In genomic region chr2:102615620-102616436, GRCh38 we compare ENCODE assay signal across 8 cellular contexts. TPM values are rescaled to one million over a fixed set of nuclear protein-coding genes. Genes with fewer than 3 reads are reported as not detected.
DNase-seq lines count a peak whose midpoint lies in the region; ATAC-seq and TF ChIP-seq lines count a peak whose summit lies in the region.

No MANE protein-coding gene starts in this region.

- H3K27me3 ChIP-seq in BE2C = peaks cover 20% of the 10 kb centered on the region
- H3K27me3 ChIP-seq in transverse colon = peaks cover 27% of the 10 kb centered on the region

- H3K27ac Mint-ChIP-seq in WTC11 = no peak overlapping the region
- no peak overlapping the region for H3K27ac Mint-ChIP-seq in naive thymus-derived CD8-positive, alpha-beta T cell

- in situ Hi-C loops in transverse colon (cut with MboI; ENCODE audit: low pct_ligation_motif_present in 1 of 4, low pct_unique_long_range_greater_than_20kb in 1 of 4, low sequenced_read_pairs in 3 of 4) = no loop called here

- no peaks in the 10 kb centered on the region for H3K9me3 ChIP-seq in BE2C
- H3K9me3 ChIP-seq in transverse colon = no peaks in the 10 kb centered on the region

- intact Hi-C loops in transverse colon (cut with DNase I; ENCODE audit: low total_unique reads) = no loop called here

- no peak for TF ChIP-seq POLR2A in erythroblast (IDR thresholded peaks at IDR 0.05; ENCODE audit: low read length)
- TF ChIP-seq POLR2A in transverse colon (IDR thresholded peaks at IDR 0.05) = no peak

- CTCF ChIA-PET in WTC11 (lab: Charles Lee) = interaction anchor here (0.6 to 2.1 kb wide), 28 partner anchors 9 to 595 kb away, joined by 3 to 17 read pairs (median 4); partner anchors contain the start of gene SLC9A4

- H3K4me3 ChIP-seq in BE2C (ENCODE audit: low read depth, low read length) (no peak overlapping the region), transverse colon (no peak overlapping the region)

- peaks cover 45% of the 10 kb centered on the region for H3K27me3 Mint-ChIP-seq in WTC11 (ENCODE audit: low read depth)
- H3K27me3 Mint-ChIP-seq in naive thymus-derived CD8-positive, alpha-beta T cell = peaks cover 24 to 51% (median 42%) of the 10 kb centered on the region in 5 donors

- DNase-seq in BE2C = peak; percentile 29
- DNase-seq in NCI-H2227 (lab: John Stamatoyannopoulos, UW; ENCODE audit: unreplicated experiment) = peak; percentile 71
- peak; percentile 57 for DNase-seq in WTC11 (ENCODE audit: low spot score)
- peak; percentile 66 to 67 for DNase-seq in erythroblast (lab: John Stamatoyannopoulos, UW)
- peak in 7 of 10 donors; percentile 2 to 27 (median 9) for DNase-seq in naive thymus-derived CD8-positive, alpha-beta T cell
- peak; percentile 65 for DNase-seq in transverse colon

- no peak overlapping the region for H3K27ac ChIP-seq in transverse colon

- H3K4me1 Mint-ChIP-seq in WTC11 = peaks cover 14% of the 10 kb centered on the region
- peaks cover 6 to 15% (median 11%) of the 10 kb centered on the region in 4 donors for H3K4me1 Mint-ChIP-seq in naive thymus-derived CD8-positive, alpha-beta T cell

- TF ChIP-seq CTCF in BE2C (IDR thresholded peaks at IDR 0.05; ENCODE audit: low read depth, low read length) = peak; percentile 75
- TF ChIP-seq CTCF in WTC11 (IDR thresholded peaks at IDR 0.05) = peak; percentile 78
- TF ChIP-seq CTCF in transverse colon (IDR thresholded peaks at IDR 0.05) = peak; percentile 58 to 86 (median 85)

- peak; percentile 80 for ATAC-seq in GM18519 (IDR thresholded peaks at IDR 0.05; ENCODE audit: low FRiP score, unreplicated experiment)
- peak; percentile 95 for ATAC-seq in HG02973 (IDR thresholded peaks at IDR 0.05; ENCODE audit: unreplicated experiment)
- ATAC-seq in WTC11 = peak; percentile 74
- ATAC-seq in naive thymus-derived CD8-positive, alpha-beta T cell = peak in 1 of 2 donors; percentile 83

- H3K9me3 Mint-ChIP-seq in WTC11 = no peaks in the 10 kb centered on the region
- H3K9me3 Mint-ChIP-seq in naive thymus-derived CD8-positive, alpha-beta T cell = no peaks in the 10 kb centered on the region

- POLR2A ChIA-PET in WTC11 (lab: Charles Lee) = no interaction called here
- POLR2A ChIA-PET in naive thymus-derived CD8-positive, alpha-beta T cell (lab: Charles Lee) = no interaction called here

- H3K36me3 ChIP-seq in BE2C = no peaks in the 10 kb centered on the region
- no peaks in the 10 kb centered on the region for H3K36me3 ChIP-seq in transverse colon

- no peaks in the 10 kb centered on the region for H3K36me3 Mint-ChIP-seq in WTC11
- H3K36me3 Mint-ChIP-seq in naive thymus-derived CD8-positive, alpha-beta T cell = peaks cover 0 to 5% (median 0%) of the 10 kb centered on the region in 3 donors

- no peak overlapping the region for H3K4me3 Mint-ChIP-seq in WTC11
- H3K4me3 Mint-ChIP-seq in naive thymus-derived CD8-positive, alpha-beta T cell = no peak overlapping the region

- H3K4me1 ChIP-seq in BE2C (no peaks in the 10 kb centered on the region), transverse colon (peaks cover 0 to 26% (median 13%) of the 10 kb centered on the region in 4 donors)

- 19 to 20% methylated on average over 5 of the region's 5 CpGs for WGBS in transverse colon (ENCODE audit: low coverage in 1 of 2), 2 donors

- no peak for TF ChIP-seq EP300 in transverse colon (IDR thresholded peaks at IDR 0.05; ENCODE audit: low read depth)

TF ChIP-seq in WTC11, 78 proteins besides CTCF, POLR2A, EP300 and RAD21:
- TF ChIP-seq SMAD4 (CRISPR knock-in tag; IDR thresholded peaks at IDR 0.05) (no peak), MXD4 (CRISPR knock-in tag; IDR thresholded peaks at IDR 0.05; ENCODE audit: borderline replicate concordance) (no peak), NR2C2 (CRISPR knock-in tag; IDR thresholded peaks at IDR 0.05) (no peak), MYBL2 (CRISPR knock-in tag; IDR thresholded peaks at IDR 0.05) (no peak), ZNF532 (CRISPR knock-in tag; IDR thresholded peaks at IDR 0.05; ENCODE audit: borderline replicate concordance) (no peak), FOXJ3 (CRISPR knock-in tag; IDR thresholded peaks at IDR 0.05; ENCODE audit: borderline replicate concordance) (no peak), JUN (CRISPR knock-in tag; IDR thresholded peaks at IDR 0.05) (no peak), ZBTB43 (CRISPR knock-in tag; IDR thresholded peaks at IDR 0.05) (no peak)

RNA-seq across cellular contexts. Expression of gene SLC9A2, which starts 3.5 kb away (rescaled TPM):
- polyA plus RNA-seq in BE2C (2012; ENCODE audit: insufficient read depth, insufficient read length, low read depth) = not detected
- total RNA-seq in WTC11 (2021) = 0.07 to 0.16 TPM (median 0.11 TPM) in 3 replicates
- not detected for total RNA-seq in naive thymus-derived CD8-positive, alpha-beta T cell
- polyA plus RNA-seq in naive thymus-derived CD8-positive, alpha-beta T cell = not detected
- total RNA-seq in transverse colon = 100 to 1,000 TPM in 1 of 4 donors, 10 to 100 TPM in 3; 61.7 to 151 (median 80.6) TPM

Comparison
In these comparisons a context has a peak if more than half of its experiments do, and no peak if none do; other contexts are left out.
1. DNase-seq: peak in every context shown above with its lines; median percentile 71 in NCI-H2227; 66 in erythroblast; 65 in transverse colon; 57 in WTC11; 29 in BE2C; 9 in naive thymus-derived CD8-positive, alpha-beta T cell.
2. RNA of gene SLC9A2, which starts 3.5 kb away (total RNA-seq): 61.7 to 151 TPM in transverse colon; 0.07 to 0.16 TPM in WTC11 and not detected in naive thymus-derived CD8-positive, alpha-beta T cell; every median in the first group is over 10 times any median in the second.
3. Peak in every context shown above with its lines, with median percentiles within 50 percentile points of each other: CTCF ChIP-seq.